ENCODE assay signal across 11 cellular contexts in the genomic region with DNA sequence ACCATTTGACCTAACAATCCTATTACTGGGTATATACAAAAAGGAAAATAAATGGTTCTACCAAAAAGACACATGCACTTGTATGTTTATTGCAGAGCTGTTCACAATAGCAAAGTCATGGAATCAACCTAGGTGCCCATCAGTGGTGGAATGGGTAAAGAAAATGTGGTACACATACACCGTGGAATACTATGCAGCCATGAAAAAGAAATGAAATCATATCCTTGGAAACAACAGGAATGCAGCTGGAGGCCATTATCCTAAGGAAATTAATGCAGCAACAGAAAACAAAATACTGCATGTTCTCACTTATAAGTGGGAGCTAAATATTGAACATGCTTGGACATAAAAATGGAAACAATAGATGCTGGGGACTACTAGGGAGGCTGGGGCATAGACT.
"Had no signal": no experiment of that assay in that cellular context is flagged by ENCODE, and none has a peak within 500 bp of the region (broad histone marks: within the 10 kb centered on the region; RNA-seq: fewer than 3 reads in every experiment).

No MANE protein-coding gene starts in this region.

- DNase-seq: GM23248, GOT3, H7, H9, HCEC 1CT, HFFc6 had no signal

- H3K27ac ChIP-seq: GM23248 had no signal

- H3K4me3 ChIP-seq: GM23248, GM23338, HAP-1 had no signal

- ATAC-seq: GM23338, HCT116 had no signal

- H3K4me1 ChIP-seq: HAP-1 had no signal

- H3K36me3 ChIP-seq: HAP-1 had no signal

- FAIRE-seq: H1, H54 had no signal

- H3K9ac ChIP-seq: GM23248 had no signal

- H3K4me2 ChIP-seq: GM23338 had no signal

- H2AFZ ChIP-seq: GM23248, GM23338 had no signal
